ENCODE assay signal across 8 cellular contexts in the genomic region with DNA sequence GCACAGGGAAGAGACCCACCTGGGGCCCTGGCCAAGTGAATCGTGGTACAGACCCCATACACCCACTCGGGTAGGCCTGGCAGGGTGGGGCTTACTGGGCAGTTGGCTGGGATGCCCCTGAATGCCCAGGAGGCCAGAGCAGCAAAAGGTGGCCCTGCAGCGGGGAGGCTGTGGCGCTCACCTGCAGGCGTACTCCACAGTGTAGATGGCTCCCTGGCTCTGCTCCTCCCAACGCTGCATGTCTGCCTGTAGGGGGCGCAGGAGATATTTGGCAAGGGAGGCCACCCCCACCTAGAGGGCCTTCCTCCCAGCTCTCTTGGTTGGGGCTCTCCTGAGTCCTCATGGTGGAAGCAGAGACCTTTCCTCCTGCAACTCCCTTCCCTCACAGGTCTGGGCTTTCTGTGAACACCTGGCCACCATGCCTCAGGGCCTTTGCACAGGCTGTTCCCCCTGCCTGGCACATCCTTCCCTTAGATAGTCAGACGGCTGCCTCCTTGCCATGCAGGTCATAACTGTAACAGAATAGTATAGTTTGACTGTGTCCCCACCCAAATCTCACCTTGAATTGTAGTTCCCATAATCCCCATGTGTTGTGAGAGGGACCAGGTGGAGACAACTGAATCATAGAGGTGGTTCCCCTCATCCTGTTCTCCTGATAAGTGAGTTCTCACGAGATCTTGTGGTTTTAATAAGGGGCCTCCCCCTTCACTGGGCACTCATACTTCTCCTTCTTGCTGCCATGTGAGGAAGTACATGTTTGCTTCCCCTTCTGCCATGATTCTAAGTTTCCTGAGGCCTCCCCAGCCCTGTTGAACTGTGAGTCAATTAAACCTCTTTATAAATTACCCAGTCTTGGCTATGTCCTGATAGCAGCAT.
DNase-seq lines count a peak whose midpoint lies in the region; ATAC-seq and TF ChIP-seq lines count a peak whose summit lies in the region.

No MANE protein-coding gene starts in this region.

- no peaks in the 10 kb centered on the region for H3K9me3 Mint-ChIP-seq in effector memory CD8-positive, alpha-beta T cell

- H3K27ac ChIP-seq in neutrophil: peak overlapping the region; percentile 97

- no peaks in the 10 kb centered on the region for H3K27me3 Mint-ChIP-seq in effector memory CD8-positive, alpha-beta T cell

- no peaks in the 10 kb centered on the region for H3K27me3 ChIP-seq in neutrophil

- peaks cover 23 to 25% of the 10 kb centered on the region in 2 donors for H3K4me1 Mint-ChIP-seq in effector memory CD8-positive, alpha-beta T cell (ENCODE audit: low read depth in 2 of 2)

- H3K9me3 ChIP-seq in neutrophil: no peaks in the 10 kb centered on the region

- peaks cover 42% of the 10 kb centered on the region for H3K36me3 Mint-ChIP-seq in effector memory CD8-positive, alpha-beta T cell (ENCODE audit: insufficient read depth)

- no peak for TF ChIP-seq CTCF in neutrophil (IDR thresholded peaks at IDR 0.05)

- DNase-seq in NCI-H2029 (lab: John Stamatoyannopoulos, UW) (peak; percentile 6), NCI-H2029 treated with DMSO at 0.1 percent for 48 hours (lab: John Stamatoyannopoulos, UW) (no peak), NCI-H2196 (lab: John Stamatoyannopoulos, UW; ENCODE audit: unreplicated experiment) (peak; percentile 62)
- DNase-seq in activated CD4-positive, alpha-beta T cell treated with anti-CD3 and anti-CD28 coated beads, Interleukin-2, amount 50 U/mL, for 1 hour: peak; percentile 57
- DNase-seq in effector memory CD8-positive, alpha-beta T cell: peak; percentile 52 to 60 (median 54)

- peaks cover 36% of the 10 kb centered on the region for H3K36me3 ChIP-seq in neutrophil

- peaks cover 90 to 100% of the 10 kb centered on the region in 2 experiments for H3K4me1 ChIP-seq in neutrophil (ENCODE audit: control insufficient read depth in 1 of 2, insufficient read depth in 1 of 2, low read depth in 1 of 2, low read length in 1 of 2)

- peak overlapping the region; percentile 22 to 25 for H3K4me3 ChIP-seq in neutrophil (ENCODE audit: low read depth in 1 of 2, low read length in 1 of 2)

- H3K27ac Mint-ChIP-seq in effector memory CD8-positive, alpha-beta T cell: peak overlapping the region in 1 of 2 donors; percentile 86

- no peak overlapping the region for H3K4me3 Mint-ChIP-seq in effector memory CD8-positive, alpha-beta T cell

- peak; percentile 93 for ATAC-seq in effector memory CD8-positive, alpha-beta T cell (replicated peaks)
- no peak for ATAC-seq in HG03520 (IDR thresholded peaks at IDR 0.05; ENCODE audit: unreplicated experiment)
- ATAC-seq in HG03135 (IDR thresholded peaks at IDR 0.05; ENCODE audit: unreplicated experiment): no peak
